Comparison of ENCODE assay signal across 24 cellular contexts in the genomic region with DNA sequence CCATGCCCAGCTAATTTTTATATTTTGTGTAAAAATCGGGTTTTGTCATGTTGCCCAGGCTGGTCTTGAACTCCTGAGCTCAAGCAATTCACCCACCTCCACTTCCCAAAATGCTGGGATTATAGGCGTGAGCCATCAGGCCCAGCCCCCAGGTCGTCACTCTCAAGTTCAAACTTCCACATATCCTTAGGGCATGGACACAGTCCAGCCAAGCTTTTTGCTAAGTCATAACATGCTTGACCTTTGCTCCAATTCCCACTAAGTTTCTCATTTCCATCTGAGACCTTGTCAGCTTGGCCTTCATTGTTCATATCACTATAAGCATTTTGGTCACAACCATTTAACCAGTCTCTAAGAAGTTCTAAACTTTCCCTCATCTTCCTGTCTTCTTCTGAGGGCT. TPM values are rescaled to one million over a fixed set of nuclear protein-coding genes. Genes with fewer than 3 reads are reported as not detected.
DNase-seq lines count a peak whose midpoint lies in the region; ATAC-seq, FAIRE-seq and TF ChIP-seq lines count a peak whose summit lies in the region.
"Had no signal": no experiment of that assay in that cellular context is flagged by ENCODE, and none has a peak within 500 bp of the region (broad histone marks: within the 10 kb centered on the region; RNA-seq: fewer than 3 reads in every experiment).

No MANE protein-coding gene starts in this region.

- H3K36me3 ChIP-seq in body of pancreas (replicated peaks in 1 of 2; ENCODE audit: insufficient read depth in 1 of 2, low read depth in 2 of 2), result no peaks in the 10 kb centered on the region
- no peaks in the 10 kb centered on the region for H3K36me3 ChIP-seq in parathyroid adenoma (ENCODE audit: control insufficient read depth, insufficient read depth, low read length)
- no peaks in the 10 kb centered on the region for H3K36me3 ChIP-seq in stomach
- H3K36me3 ChIP-seq: SJSA1 had no signal

- H3K4me3 ChIP-seq in body of pancreas (no peak overlapping the region), parathyroid adenoma (ENCODE audit: low read depth, low read length) (no peak overlapping the region), stomach (no peak overlapping the region)
- H3K4me3 ChIP-seq: GM12878, SJSA1 had no signal

- H3K79me2 ChIP-seq in parathyroid adenoma, result no peaks in the 10 kb centered on the region

- H3K27ac ChIP-seq in body of pancreas (no peak overlapping the region), parathyroid adenoma (no peak overlapping the region), stomach (no peak overlapping the region)
- H3K27ac ChIP-seq: SJSA1 had no signal

- TF ChIP-seq CTCF in body of pancreas (IDR thresholded peaks at IDR 0.05), result no peak
- TF ChIP-seq CTCF in parathyroid adenoma (IDR thresholded peaks at IDR 0.05), result no peak
- no peak for TF ChIP-seq CTCF in stomach (IDR thresholded peaks at IDR 0.05)
- no peak for TF ChIP-seq CTCF in chondrocyte (IDR thresholded peaks at IDR 0.05)

- no peak overlapping the region for H3K4me2 ChIP-seq in parathyroid adenoma (ENCODE audit: low read length)

- no peaks in the 10 kb centered on the region for H3K27me3 ChIP-seq in body of pancreas
- no peaks in the 10 kb centered on the region for H3K27me3 ChIP-seq in parathyroid adenoma (ENCODE audit: control insufficient read depth, insufficient read depth, low read length)
- H3K27me3 ChIP-seq in stomach, result peaks cover 0 to 5% (median 0%) of the 10 kb centered on the region in 3 donors

- H3K9me3 ChIP-seq in body of pancreas (no peaks in the 10 kb centered on the region), parathyroid adenoma (ENCODE audit: control insufficient read depth, low read length) (no peaks in the 10 kb centered on the region), stomach (no peaks in the 10 kb centered on the region)
- H3K9me3 ChIP-seq: SJSA1 had no signal

- no peak overlapping the region for H3K4me3 Mint-ChIP-seq in chondrocyte (ENCODE audit: unreplicated experiment)
- H3K4me3 Mint-ChIP-seq: CD4-positive, alpha-beta T cell had no signal

- ATAC-seq in body of pancreas, result peak; percentile 67
- ATAC-seq: GM12878 had no signal

- H3K27me3 Mint-ChIP-seq in chondrocyte (ENCODE audit: low read depth), result peaks cover 23% of the 10 kb centered on the region

- H3K4me1 Mint-ChIP-seq in chondrocyte (ENCODE audit: low read depth), result no peaks in the 10 kb centered on the region

- TF ChIP-seq POLR2A in body of pancreas (IDR thresholded peaks at IDR 0.05) (no peak), stomach (IDR thresholded peaks at IDR 0.05) (no peak)

- intact Hi-C loops in body of pancreas (cut with DNase I) (no loop called here), stomach (cut with DNase I; ENCODE audit: low total_unique reads) (no loop called here)

- H3K36me3 Mint-ChIP-seq in chondrocyte (ENCODE audit: low read depth), result no peaks in the 10 kb centered on the region

- no peak overlapping the region for H3K27ac Mint-ChIP-seq in chondrocyte (ENCODE audit: unreplicated experiment)
- H3K27ac Mint-ChIP-seq: CD4-positive, alpha-beta T cell had no signal

- no peak for FAIRE-seq in HTR-8/SVneo (lab: Jason Lieb, UNC)
- FAIRE-seq: G401.6, GM12878, GM18507 had no signal

- TF ChIP-seq EP300 in stomach (IDR thresholded peaks at IDR 0.05), result no peak

- DNase-seq in Daoy (ENCODE audit: low read depth) (peak; percentile 56), M059J (ENCODE audit: low read depth) (peak; percentile 95), body of pancreas (peak in 3 of 4 donors; percentile 23 to 70 (median 29)), stomach (no peak), HTR-8/SVneo (ENCODE audit: insufficient read length, low spot score) (no peak), NCI-H1048 (lab: John Stamatoyannopoulos, UW) (no peak), chondrocyte (ENCODE audit: low spot score) (no peak)
- DNase-seq: Calu3; CD4-positive, alpha-beta T cell; DMS53; GOT3; KBM-7; NCI-H1105; NCI-H1694; NCI-H2227 treated with DMSO at 0.1 percent for 48 hours; NCI-H526 treated with DMSO at 0.1 percent for 48 hours; RPMI8226; SW 1271 had no signal

- peaks cover 8% of the 10 kb centered on the region for H3K9me3 Mint-ChIP-seq in chondrocyte (ENCODE audit: low read depth)
- H3K9me3 Mint-ChIP-seq: CD4-positive, alpha-beta T cell had no signal

- H3K9ac ChIP-seq in parathyroid adenoma, result no peak overlapping the region

- 40 to 43% methylated on average over 3 of the region's 3 CpGs for WGBS in body of pancreas, 2 donors
- 56 to 67% (median 65%) methylated on average over 3 of the region's 3 CpGs for WGBS in stomach, 5 donors

- H3K4me1 ChIP-seq in body of pancreas, result peaks cover 5% of the 10 kb centered on the region
- H3K4me1 ChIP-seq in parathyroid adenoma, result peaks cover 14% of the 10 kb centered on the region
- no peaks in the 10 kb centered on the region for H3K4me1 ChIP-seq in stomach
- H3K4me1 ChIP-seq: SJSA1 had no signal

- H2AFZ ChIP-seq in parathyroid adenoma, result peak overlapping the region; percentile 35

RNA-seq across cellular contexts. Expression of gene ARAP3, which starts 43.9 kb away (rescaled TPM):
- 1.7 and 3.0 TPM in 2 replicates for total RNA-seq in Daoy (2014; rRNA removed; shearing (Covaris generic))
- 2.5 and 5.5 TPM in 2 replicates for total RNA-seq in M059J (2014; rRNA removed; shearing (Covaris generic))
- total RNA-seq in body of pancreas, result 1 to 10 TPM; 3.9 to 4.6 TPM
- 10 to 100 TPM in 1 of 5 donors, 1 to 10 TPM in 4; 2.3 to 11.9 (median 6.2) TPM for total RNA-seq in stomach
- polyA plus RNA-seq in stomach, result 1 to 10 TPM; 4.3 to 6.3 (median 5.0) TPM
- 1.3 to 7.1 TPM (median 5.9 TPM) in 3 replicates for total RNA-seq in chondrocyte
- total RNA-seq: OCI-LY7 had no signal

Comparison
In these comparisons a context has a peak if more than half of its experiments do, and no peak if none do; other contexts are left out.
1. DNase-seq: peak in Daoy (single experiment), M059J (single experiment) and body of pancreas (3 of 4); none in stomach (single experiment), HTR-8/SVneo (single experiment), NCI-H1048 (single experiment) and chondrocyte (single experiment).